ENCODE assay signal across 22 cellular contexts in genomic region chr11:95049122-95049521, GRCh38. TPM values are rescaled to one million over a fixed set of nuclear protein-coding genes. Genes with fewer than 3 reads are reported as not detected.
"Had no signal": no experiment of that assay in that cellular context is flagged by ENCODE, and none has a peak within 500 bp of the region (broad histone marks: within the 10 kb centered on the region; RNA-seq: fewer than 3 reads in every experiment).

Gene KDM4F, plus strand, starts transcription at chr11:95049422.

RNA-seq across cellular contexts. Expression of gene KDM4F, which starts in this region (rescaled TPM):
- total RNA-seq: dermis blood vessel endothelial cell; dorsolateral prefrontal cortex; endothelial cell of umbilical vein; epithelial cell of proximal tubule; esophagus squamous epithelium; gastrocnemius medialis; glomerular endothelial cell; heart right ventricle; kidney epithelial cell; left cardiac atrium; left lung; left ventricle myocardium superior; lower leg skin; lower lobe of right lung; lung microvascular endothelial cell; mesenteric fat pad; mesothelial cell of epicardium; mucosa of descending colon; myocyte; naive thymus-derived CD8-positive, alpha-beta T cell had no signal
- polyA plus RNA-seq: endothelial cell of umbilical vein; esophagus; heart right ventricle; keratinocyte; naive thymus-derived CD8-positive, alpha-beta T cell had no signal
